Comparison of ENCODE assay signal across 8 cellular contexts in the genomic region with DNA sequence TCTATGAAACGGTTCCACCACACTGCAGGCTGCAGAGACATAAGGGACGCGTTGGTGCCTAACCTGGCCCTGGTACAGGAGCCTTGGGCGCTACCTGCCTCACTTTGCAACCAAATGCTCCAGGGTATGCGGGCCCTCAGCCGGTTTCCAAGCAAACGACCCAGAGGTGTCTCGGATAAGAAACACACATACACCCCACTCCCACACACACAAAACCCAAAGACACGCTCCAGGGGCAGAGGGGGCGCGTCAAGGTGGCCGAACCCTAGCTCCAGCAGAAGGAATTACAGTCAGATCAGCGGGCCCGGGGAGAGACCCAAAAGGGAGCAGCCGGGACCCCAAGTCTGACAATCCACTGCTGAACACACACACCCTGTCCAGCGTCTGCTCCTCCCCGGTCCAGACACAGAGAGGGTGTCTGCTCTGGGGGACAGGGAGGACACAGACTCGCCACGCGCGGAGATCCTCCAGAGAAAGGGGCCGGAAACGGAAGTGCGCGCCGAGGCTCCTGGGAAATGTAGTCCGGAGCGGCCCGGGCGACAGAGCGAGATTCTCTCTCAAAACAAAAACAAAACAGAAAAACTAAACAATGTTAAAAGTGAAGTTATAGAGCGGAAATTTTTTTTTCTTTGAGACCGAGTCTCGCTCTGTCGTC. TPM values are rescaled to one million over a fixed set of nuclear protein-coding genes. Genes with fewer than 3 reads are reported as not detected.
DNase-seq lines count a peak whose midpoint lies in the region; ATAC-seq, FAIRE-seq and TF ChIP-seq lines count a peak whose summit lies in the region.
"Not testable (repeated sequence)": the region's sequence is repeated elsewhere in the genome, so short reads cannot be mapped to it uniquely, and the experiment has no call there.

A gene (minus strand): TSS at position 488 of the 655 bp plus-strand sequence. CDS start 32,702 bp downstream, outside the sequence.

- not testable (repeated sequence) for H3K27me3 ChIP-seq in adipocyte (replicated peaks; ENCODE audit: control insufficient read depth, insufficient read depth, low read length); parathyroid adenoma (ENCODE audit: control insufficient read depth, insufficient read depth, low read length); testis

- peak within 1 kb of the TSS; percentile 71 for H3K4me2 ChIP-seq in parathyroid adenoma (ENCODE audit: low read length)

- intact Hi-C loops in T-helper 1 cell treated with Interleukin-12 subunit alpha and Interleukin-12 subunit beta and Interleukin-4 antibody, amounts not matched to agents 30 ng/mL and 1 ng/mL, for 36 hours (cut with micrococcal nuclease), result loop anchor here (1.0 kb wide), 2 partner anchors 15 to 33 kb away; a partner anchor contains a TSS
- intact Hi-C loops in cardiac septum (cut with DNase I); testis (cut with DNase I; ENCODE audit: low total_unique reads): not testable (repeated sequence)

- WGBS in testis, 2 donors, result 1 to 2% methylated on average over 27 to 32 of the region's 35 CpGs

- DNase-seq in GM12891 (ENCODE audit: insufficient read length, low spot score) (peak; percentile 39), NCI-H1092 (lab: John Stamatoyannopoulos, UW) (peak; percentile 2), adipocyte (ENCODE audit: low read depth) (peak; percentile 88), cardiac septum (ENCODE audit: low spot score) (peak; percentile 94), testis (peak; percentile 91)

- not testable (repeated sequence) for H3K9me3 ChIP-seq in adipocyte (ENCODE audit: control insufficient read depth, low read length); parathyroid adenoma (ENCODE audit: control insufficient read depth, low read length); testis

- peak; percentile 97 for ATAC-seq in HG02642 (IDR thresholded peaks at IDR 0.05; ENCODE audit: poor library complexity, unreplicated experiment)

- H3K4me3 ChIP-seq in adipocyte (ENCODE audit: low read length) (peak within 1 kb of the TSS; percentile 78), parathyroid adenoma (ENCODE audit: low read depth, low read length) (peak within 1 kb of the TSS; percentile 72), testis (peak within 1 kb of the TSS; percentile 39 to 63)

- peak; percentile 60 for FAIRE-seq in GM12891 (lab: Jason Lieb, UNC)

- TF ChIP-seq CTCF in parathyroid adenoma (IDR thresholded peaks at IDR 0.05); testis (IDR thresholded peaks at IDR 0.05): not testable (repeated sequence)

- H3K9ac ChIP-seq in adipocyte (ENCODE audit: low read length), result peak within 1 kb of the TSS; percentile 84
- not testable (repeated sequence) for H3K9ac ChIP-seq in parathyroid adenoma

- peak within 1 kb of the TSS; percentile 99 for H2AFZ ChIP-seq in parathyroid adenoma

- peak within 1 kb of the TSS; percentile 47 for H3K27ac ChIP-seq in parathyroid adenoma
- not testable (repeated sequence) for H3K27ac ChIP-seq in testis

- H3K79me2 ChIP-seq in parathyroid adenoma, result not testable (repeated sequence)

- H3K4me1 ChIP-seq in adipocyte (ENCODE audit: control insufficient read depth, insufficient read depth, low read length); parathyroid adenoma; testis: not testable (repeated sequence)

- H3K36me3 ChIP-seq in adipocyte (ENCODE audit: control insufficient read depth, insufficient read depth, low read length, severe bottlenecking); parathyroid adenoma (ENCODE audit: control insufficient read depth, insufficient read depth, low read length); testis (ENCODE audit: low read depth, missing control alignments): not testable (repeated sequence)

- TF ChIP-seq POLR2A in GM12891 (IDR thresholded peaks at IDR 0.05; ENCODE audit: low read depth, low read length); testis (IDR thresholded peaks at IDR 0.05): not testable (repeated sequence)

TF ChIP-seq in GM12891, 5 proteins besides CTCF, POLR2A, EP300 and RAD21:
- 0 out of 2 replicates have a peak, but pooled peaks have one; percentile 10 for TF ChIP-seq SPI1 (IDR thresholded peaks at IDR 0.05; ENCODE audit: low read depth, low read length)

RNA-seq across cellular contexts. Expression of the gene that starts here (rescaled TPM):
- 5.8 TPM for polyA plus RNA-seq in GM12891 (2012; ENCODE audit: low read depth, missing spikeins)
- 51.3 and 52.2 TPM in 2 replicates for total RNA-seq in T-helper 1 cell treated with Interleukin-12 subunit alpha and Interleukin-12 subunit beta and Interleukin-4 antibody, amounts not matched to agents 30 ng/mL and 1 ng/mL, for 36 hours
- total RNA-seq in cardiac septum (22.6 TPM), testis (10 to 100 TPM; 38.3 to 52.5 TPM)
- polyA plus RNA-seq in testis (ENCODE audit: insufficient read depth, low read depth, low replicate concordance), result 24.4 TPM

Comparison
In these comparisons a context has a peak if more than half of its experiments do, and no peak if none do; other contexts are left out.
1. DNase-seq: peak in every context shown above with its lines; median percentile 94 in cardiac septum; 91 in testis; 88 in adipocyte; 39 in GM12891; 2 in NCI-H1092.